Comparison of ENCODE assay signal across 31 cellular contexts in genomic region chr5:33143405-33144123, GRCh38.
"Had no signal": no experiment of that assay in that cellular context is flagged by ENCODE, and none has a peak within 500 bp of the region (broad histone marks: within the 10 kb centered on the region; RNA-seq: fewer than 3 reads in every experiment).

No MANE protein-coding gene starts in this region.

- FAIRE-seq: endometrium, endothelial cell of umbilical vein had no signal

- H3K36me3 ChIP-seq: cardiac muscle cell, colonic mucosa, esophagus squamous epithelium, gastroesophageal sphincter, heart right ventricle, WERI-Rb-1 had no signal

- H3K4me2 ChIP-seq: hepatocyte had no signal

- H3K27me3 ChIP-seq: body of pancreas, cardiac muscle cell, colonic mucosa, esophagus squamous epithelium, gastroesophageal sphincter, heart right ventricle, hepatocyte had no signal

- H3K4me3 ChIP-seq: body of pancreas, cardiac muscle cell, colonic mucosa, esophagus squamous epithelium, gastroesophageal sphincter, heart right ventricle, hepatocyte had no signal

- ATAC-seq: activated CD4-positive, CD25-positive, alpha-beta regulatory T cell treated with anti-CD3 and anti-CD28 coated beads, Interleukin-2, amount 50 U/mL, for 24 hours; activated CD8-positive, alpha-beta T cell treated with anti-CD3 and anti-CD28 coated beads for 36 hours; activated T-cell treated with anti-CD3 and anti-CD28 coated beads, Interleukin-2, amount 50 U/mL, for 4 hours; activated T-helper 17 cell treated with anti-CD3 and anti-CD28 coated beads, Interleukin-2, amount 50 U/mL, for 72 hours; body of pancreas; gastroesophageal sphincter; heart right ventricle had no signal

- H3K4me1 ChIP-seq: body of pancreas, colonic mucosa, gastroesophageal sphincter had no signal

- DNase-seq: activated B cell treated with CpG ODN at 0.5 μM for 24 hours; activated CD4-positive, alpha-beta T cell treated with anti-CD3 and anti-CD28 coated beads for 48 hours; activated CD4-positive, alpha-beta T cell treated with anti-CD3 and anti-CD28 coated beads, Interleukin-2, amount 50 U/mL, for 1 hour; activated CD4-positive, alpha-beta T cell treated with anti-CD3 and anti-CD28 coated beads, Interleukin-2, amount 50 U/mL, for 48 hours; activated CD8-positive, alpha-beta memory T cell treated with anti-CD3 and anti-CD28 coated beads for 24 hours; activated CD8-positive, alpha-beta T cell treated with anti-CD3 and anti-CD28 coated beads for 36 hours; activated effector memory CD4-positive, alpha-beta T cell treated with Interleukin-2 at 50 U/mL for 16 hours; activated gamma-delta T cell treated with Interleukin-2 at 50 U/mL for 16 hours; activated naive CD4-positive, alpha-beta T cell treated with anti-CD3 and anti-CD28 coated beads, Interleukin-2, amount 50 U/mL, for 16 hours; activated naive CD4-positive, alpha-beta T cell treated with Interleukin-2 at 50 U/mL for 16 hours; activated T-cell treated with anti-CD3 and anti-CD28 coated beads, Interleukin-2, amount 50 U/mL, for 4 hours; amygdala; aorta; body of pancreas; central memory CD4-positive, alpha-beta T cell; cerebellar nuclear complex; colonic mucosa; effector CD8-positive, alpha-beta T cell; erythroblast; esophagus squamous epithelium; foreskin melanocyte; heart right ventricle; T1000; WERI-Rb-1 had no signal

- H3K9me3 ChIP-seq: body of pancreas, colonic mucosa, esophagus squamous epithelium had no signal

- H3K27ac ChIP-seq: body of pancreas, cardiac muscle cell, colonic mucosa, esophagus squamous epithelium, gastroesophageal sphincter, heart right ventricle, hepatocyte, WERI-Rb-1 had no signal
